Comparison of ENCODE assay signal across 8 cellular contexts in the genomic region with DNA sequence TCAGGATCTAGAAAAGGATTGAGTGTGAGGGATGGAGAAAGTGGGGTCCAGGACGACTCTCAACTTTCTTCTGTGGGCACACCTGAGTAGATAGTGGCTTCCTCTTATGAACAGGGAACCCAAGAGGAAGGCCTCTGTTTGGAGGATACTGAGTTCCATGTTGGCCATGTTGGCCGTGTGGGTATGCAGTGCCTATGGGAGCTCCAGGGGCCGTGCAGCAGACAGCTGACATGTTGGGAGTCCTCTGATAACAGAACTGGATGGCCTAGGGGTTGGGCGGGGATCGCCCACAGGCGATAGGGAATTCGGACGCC. TPM values are rescaled to one million over a fixed set of nuclear protein-coding genes. Genes with fewer than 3 reads are reported as not detected.
DNase-seq lines count a peak whose midpoint lies in the region; ATAC-seq lines count a peak whose summit lies in the region.

No MANE protein-coding gene starts in this region.

- peak overlapping the region; percentile 66 for H3K4me3 Mint-ChIP-seq in central memory CD8-positive, alpha-beta T cell
- H3K4me3 Mint-ChIP-seq in naive thymus-derived CD4-positive, alpha-beta T cell = peak overlapping the region; percentile 69 to 93 (median 90)

- peak overlapping the region; percentile 79 for H3K4me3 ChIP-seq in Jurkat, Clone E6-1 (ENCODE audit: low read length)
- H3K4me3 ChIP-seq in naive thymus-derived CD4-positive, alpha-beta T cell (ENCODE audit: low read length) = peak overlapping the region; percentile 70

- H3K27ac ChIP-seq in naive thymus-derived CD4-positive, alpha-beta T cell (ENCODE audit: low read depth, low read length) = peak overlapping the region; percentile 85

- H3K4me1 ChIP-seq in naive thymus-derived CD4-positive, alpha-beta T cell (ENCODE audit: control insufficient read depth in 2 of 2, insufficient read depth in 2 of 2, low read length in 2 of 2) = peaks cover 8 to 13% of the 10 kb centered on the region in 2 donors

- H3K27me3 ChIP-seq in naive thymus-derived CD4-positive, alpha-beta T cell (ENCODE audit: control insufficient read depth in 2 of 2, insufficient read depth in 2 of 2, low read length in 2 of 2) = no peaks in the 10 kb centered on the region

- H3K9me3 ChIP-seq in naive thymus-derived CD4-positive, alpha-beta T cell (ENCODE audit: control insufficient read depth in 2 of 3, low read length in 3 of 3) = no peaks in the 10 kb centered on the region

- peaks cover 6% of the 10 kb centered on the region for H3K9me3 Mint-ChIP-seq in central memory CD8-positive, alpha-beta T cell
- H3K9me3 Mint-ChIP-seq in naive thymus-derived CD4-positive, alpha-beta T cell = peaks cover 0 to 9% (median 0%) of the 10 kb centered on the region in 11 donors

- H3K27ac Mint-ChIP-seq in central memory CD8-positive, alpha-beta T cell (ENCODE audit: low read depth) = peak overlapping the region; percentile 76
- peak overlapping the region; percentile 46 to 99 (median 97) for H3K27ac Mint-ChIP-seq in naive thymus-derived CD4-positive, alpha-beta T cell

- peak; percentile 9 for DNase-seq in Jurkat, Clone E6-1 (ENCODE audit: low read depth, low spot score)
- DNase-seq in central memory CD8-positive, alpha-beta T cell (ENCODE audit: low spot score in 2 of 2) = no peak
- no peak for DNase-seq in naive thymus-derived CD4-positive, alpha-beta T cell
- DNase-seq in D341Med (ENCODE audit: low spot score) (no peak), NCI-H1092 treated with DMSO at 0.1 percent for 48 hours (lab: John Stamatoyannopoulos, UW) (no peak)

- peaks cover 0 to 40% (median 5%) of the 10 kb centered on the region in 3 experiments for H3K36me3 ChIP-seq in naive thymus-derived CD4-positive, alpha-beta T cell (ENCODE audit: control insufficient read depth in 2 of 3, insufficient read depth in 3 of 3, low read length in 3 of 3)

- H3K4me1 Mint-ChIP-seq in central memory CD8-positive, alpha-beta T cell = peaks cover 49% of the 10 kb centered on the region
- H3K4me1 Mint-ChIP-seq in naive thymus-derived CD4-positive, alpha-beta T cell = peaks cover 26 to 50% (median 39%) of the 10 kb centered on the region in 7 donors

- POLR2A ChIA-PET in naive thymus-derived CD4-positive, alpha-beta T cell (lab: Charles Lee) = interaction anchor here (0.6 to 3.7 kb wide), 24 partner anchors 8 to 980 kb away, joined by 3 to 24 read pairs (median 5); a partner anchor contains a TSS

- CTCF ChIA-PET in naive thymus-derived CD4-positive, alpha-beta T cell (lab: Charles Lee) = interaction anchor here (1.3 kb wide), 1 partner anchor 417 kb away, joined by 3 read pairs; no protein-coding TSS in a partner anchor

- ATAC-seq in GM19043 (IDR thresholded peaks at IDR 0.05; ENCODE audit: low read depth, unreplicated experiment) (peak; percentile 6), GM18873 (IDR thresholded peaks at IDR 0.05; ENCODE audit: low FRiP score, unreplicated experiment) (no peak), HG03469 (IDR thresholded peaks at IDR 0.05; ENCODE audit: unreplicated experiment) (no peak)
- peak; percentile 15 for ATAC-seq in central memory CD8-positive, alpha-beta T cell (replicated peaks; ENCODE audit: extremely low read depth, poor library complexity, severe bottlenecking)
- ATAC-seq in naive thymus-derived CD4-positive, alpha-beta T cell = peak; percentile 23

- intact Hi-C loops in naive thymus-derived CD4-positive, alpha-beta T cell (cut with micrococcal nuclease) = loop anchor here (1.0 to 10.0 kb wide), 6 partner anchors 43 to 951 kb away; a partner anchor contains a TSS

- peaks cover 35% of the 10 kb centered on the region for H3K36me3 Mint-ChIP-seq in central memory CD8-positive, alpha-beta T cell (ENCODE audit: insufficient read depth)
- H3K36me3 Mint-ChIP-seq in naive thymus-derived CD4-positive, alpha-beta T cell = peaks cover 0 to 14% (median 6%) of the 10 kb centered on the region in 5 donors

- H3K27me3 Mint-ChIP-seq in central memory CD8-positive, alpha-beta T cell = no peaks in the 10 kb centered on the region
- no peaks in the 10 kb centered on the region for H3K27me3 Mint-ChIP-seq in naive thymus-derived CD4-positive, alpha-beta T cell

RNA-seq across cellular contexts. Expression of a gene that starts 43.0 kb away (rescaled TPM):
- polyA plus RNA-seq in Jurkat, Clone E6-1 (2012; ENCODE audit: insufficient read depth, insufficient read length) = 11.5 TPM
- total RNA-seq in naive thymus-derived CD4-positive, alpha-beta T cell = 1 to 10 TPM; 1.6 to 3.5 (median 1.9) TPM
- 1 to 10 TPM; 2.9 to 3.5 TPM for polyA plus RNA-seq in naive thymus-derived CD4-positive, alpha-beta T cell

RNA-seq across cellular contexts. Expression of a gene that starts 43.2 kb away (rescaled TPM):
- polyA plus RNA-seq in Jurkat, Clone E6-1 (2012; ENCODE audit: insufficient read depth, insufficient read length) = 3.0 TPM
- total RNA-seq in naive thymus-derived CD4-positive, alpha-beta T cell = 100 to 1,000 TPM in 1 of 5 experiments, 10 to 100 TPM in 4; 65.8 to 205 (median 87.0) TPM
- polyA plus RNA-seq in naive thymus-derived CD4-positive, alpha-beta T cell = 10 to 100 TPM; 32.8 to 41.0 TPM

Comparison
In these comparisons a context has a peak if more than half of its experiments do, and no peak if none do; other contexts are left out.
1. ATAC-seq: peak in GM19043 (single experiment), central memory CD8-positive, alpha-beta T cell (single experiment) and naive thymus-derived CD4-positive, alpha-beta T cell (single experiment); none in GM18873 (single experiment) and HG03469 (single experiment).